ENCODE assay signal across 29 cellular contexts in genomic region chr11:120388261-120388660, GRCh38.
"Had no signal": no experiment of that assay in that cellular context is flagged by ENCODE, and none has a peak within 500 bp of the region (broad histone marks: within the 10 kb centered on the region; RNA-seq: fewer than 3 reads in every experiment).

No MANE protein-coding gene starts in this region.

- H3K27ac ChIP-seq: left ventricle myocardium inferior, pancreas, prostate gland, sigmoid colon, testis, thyroid gland, transverse colon, upper lobe of left lung, vagina had no signal

- H3K36me3 ChIP-seq: left ventricle myocardium inferior, pancreas, prostate gland, sigmoid colon, thyroid gland, transverse colon, upper lobe of left lung, vagina had no signal

- H3K4me1 ChIP-seq: prostate gland had no signal

- H3K4me3 ChIP-seq: left ventricle myocardium inferior, lung, pancreas, prostate gland, sigmoid colon, testis, thyroid gland, transverse colon, upper lobe of left lung, vagina had no signal

- H3K9me3 ChIP-seq: pancreas, prostate gland, sigmoid colon, testis, thyroid gland, transverse colon, upper lobe of left lung, vagina had no signal

- FAIRE-seq: pancreas, small intestine had no signal

- H3K27me3 ChIP-seq: pancreas, sigmoid colon, testis, thyroid gland, transverse colon, upper lobe of left lung, vagina had no signal

- DNase-seq: hypothalamus; immature natural killer cell; kidney; left ventricle myocardium inferior; mesendoderm; naive B cell; natural killer cell; nephron progenitor cell; nucleus accumbens; pancreas; posterior cingulate gyrus; retina; right cardiac atrium; sigmoid colon; small intestine; stimulated activated CD4-positive, alpha-beta T cell treated with anti-CD3 and anti-CD28 coated beads, Interleukin-1b, Interleukin-23, amount 100 ng/mL, for 48 hours; stimulated activated CD4-positive, alpha-beta T cell treated with anti-CD3 and anti-CD28 coated beads, Interleukin-2, amount 100 ng/mL, for 48 hours; stimulated activated CD4-positive, alpha-beta T cell treated with anti-CD3 and anti-CD28 coated beads, Interleukin-4, amount 100 ng/mL, for 4 hours; stimulated activated CD8-positive, alpha-beta memory T cell treated with anti-CD3 and anti-CD28 coated beads, Interleukin-4, amount 100 ng/mL, for 48 hours; stimulated activated naive CD4-positive, alpha-beta T cell treated with Interleukin-2 at 50 U/mL for 16 hours; stimulated activated naive CD8-positive, alpha-beta T cell treated with anti-CD3 and anti-CD28 coated beads, Interleukin-15, amount 100 ng/mL, for 72 hours; testis; thyroid gland; transverse colon; upper lobe of left lung had no signal

- ATAC-seq: natural killer cell; pancreas; right cardiac atrium; stimulated activated memory B cell treated with anti-CD40 and anti-IgM and Interleukin-4, amounts not matched to agents 10 μg/mL and 1 μg/mL and 100 μg/mL, for 72 hours; stimulated activated naive CD8-positive, alpha-beta T cell treated with anti-CD3 and anti-CD28 coated beads, Interleukin-15, amount 100 ng/mL, for 72 hours had no signal
